8 cellular contexts compared by ENCODE assay signal in the genomic region with DNA sequence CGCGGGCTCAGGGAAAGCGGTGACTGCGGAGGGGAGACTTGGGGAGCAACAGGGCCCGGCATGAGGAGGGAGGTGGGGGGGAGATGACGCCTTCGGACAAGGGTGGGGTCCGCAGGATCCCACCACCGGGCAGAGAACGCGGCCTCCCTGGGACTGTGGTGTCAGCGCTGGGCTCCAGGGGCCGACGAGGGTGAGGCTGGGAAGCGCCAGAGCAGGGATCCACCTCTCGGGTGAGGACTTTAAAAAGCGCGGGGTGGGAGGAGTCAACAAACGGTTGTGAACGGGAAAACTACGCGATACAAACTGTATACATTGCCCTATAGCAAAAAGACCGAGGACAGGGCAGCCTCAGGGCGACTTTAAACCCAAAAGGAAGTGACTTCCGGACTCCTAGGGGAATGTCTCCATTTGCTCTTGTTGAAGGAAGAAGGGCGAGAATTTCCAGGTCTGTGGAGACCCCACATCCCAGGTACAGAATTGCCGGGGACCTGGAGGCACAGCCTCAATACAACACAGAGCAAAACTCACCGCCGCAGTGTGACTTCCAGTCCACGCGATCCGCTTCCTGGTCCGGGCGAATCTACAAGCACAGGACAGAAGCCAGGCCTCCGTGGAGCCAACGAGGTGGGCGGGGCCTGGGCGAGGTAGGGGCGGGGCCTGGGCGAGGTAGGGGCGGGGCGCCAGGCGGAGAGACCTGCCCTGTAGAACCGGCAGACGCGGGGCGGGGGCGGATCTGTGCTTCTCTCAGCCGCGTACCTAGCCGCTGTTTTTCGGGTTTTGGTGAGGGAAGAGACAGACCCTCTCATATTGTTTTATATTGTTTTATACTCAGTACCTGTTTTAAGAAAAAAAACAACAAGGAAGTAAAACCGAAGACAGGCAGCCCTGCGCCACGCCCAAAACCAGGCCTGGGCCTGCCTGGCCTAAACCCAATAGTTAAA. TPM values are rescaled to one million over a fixed set of nuclear protein-coding genes. Genes with fewer than 3 reads are reported as not detected.
DNase-seq lines count a peak whose midpoint lies in the region; ATAC-seq, FAIRE-seq and TF ChIP-seq lines count a peak whose summit lies in the region.

A gene (minus strand): TSS at position 588 of the 941 bp plus-strand sequence. CDS start 5,555 bp downstream, outside the sequence.

- intact Hi-C loops in activated T-helper 2 cell treated with anti-CD3 and anti-CD28 coated beads, Interferon-gamma antibody, Interleukin-2, Interleukin-4, amounts not matched to agents 10 μg/mL and 5 μg/mL and 100 μg/mL, durations not matched to agents 14 hours and 24 hours and 36 hours (cut with micrococcal nuclease) = loop anchor here (2.0 kb wide), 3 partner anchors 20 to 40 kb away; a partner anchor contains a TSS

- peaks cover 32% of the 10 kb centered on the region for H3K36me3 Mint-ChIP-seq in activated T-helper 2 cell treated with anti-CD3 and anti-CD28 coated beads, Interferon-gamma antibody, Interleukin-2, Interleukin-4, amounts not matched to agents 10 μg/mL and 5 μg/mL and 100 μg/mL, durations not matched to agents 14 hours and 24 hours and 36 hours (ENCODE audit: low read depth)
- peaks cover 6% of the 10 kb centered on the region for H3K36me3 Mint-ChIP-seq in natural killer cell treated with Interleukin-12 subunit alpha and Interleukin-12 subunit beta and Interleukin-15 and Interleukin-18, amount 100 ng/mL, for 72 hours

- no peak for TF ChIP-seq CTCF in fibroblast of mammary gland (conservative IDR thresholded peaks at IDR 0.05; ENCODE audit: control insufficient read depth, insufficient read depth, low read depth, low read length)

- peak within 1 kb of the TSS; percentile 70 for H3K4me3 ChIP-seq in fibroblast of mammary gland (ENCODE audit: control insufficient read depth, low read depth, low read length)

- no peaks in the 10 kb centered on the region for H3K9me3 Mint-ChIP-seq in activated T-helper 2 cell treated with anti-CD3 and anti-CD28 coated beads, Interferon-gamma antibody, Interleukin-2, Interleukin-4, amounts not matched to agents 10 μg/mL and 5 μg/mL and 100 μg/mL, durations not matched to agents 14 hours and 24 hours and 36 hours
- H3K9me3 Mint-ChIP-seq in natural killer cell treated with Interleukin-12 subunit alpha and Interleukin-12 subunit beta and Interleukin-15 and Interleukin-18, amount 100 ng/mL, for 72 hours = no peaks in the 10 kb centered on the region

- no peak for FAIRE-seq in RCC 7860 (lab: Jason Lieb, UNC)

- H3K27me3 Mint-ChIP-seq in activated T-helper 2 cell treated with anti-CD3 and anti-CD28 coated beads, Interferon-gamma antibody, Interleukin-2, Interleukin-4, amounts not matched to agents 10 μg/mL and 5 μg/mL and 100 μg/mL, durations not matched to agents 14 hours and 24 hours and 36 hours (ENCODE audit: low read depth) = no peaks in the 10 kb centered on the region
- H3K27me3 Mint-ChIP-seq in natural killer cell treated with Interleukin-12 subunit alpha and Interleukin-12 subunit beta and Interleukin-15 and Interleukin-18, amount 100 ng/mL, for 72 hours = no peaks in the 10 kb centered on the region

- H3K4me3 Mint-ChIP-seq in activated T-helper 2 cell treated with anti-CD3 and anti-CD28 coated beads, Interferon-gamma antibody, Interleukin-2, Interleukin-4, amounts not matched to agents 10 μg/mL and 5 μg/mL and 100 μg/mL, durations not matched to agents 14 hours and 24 hours and 36 hours (ENCODE audit: low read depth) = peak within 1 kb of the TSS; percentile 92
- H3K4me3 Mint-ChIP-seq in natural killer cell treated with Interleukin-12 subunit alpha and Interleukin-12 subunit beta and Interleukin-15 and Interleukin-18, amount 100 ng/mL, for 72 hours = peak within 1 kb of the TSS; percentile 85

- H3K4me1 Mint-ChIP-seq in activated T-helper 2 cell treated with anti-CD3 and anti-CD28 coated beads, Interferon-gamma antibody, Interleukin-2, Interleukin-4, amounts not matched to agents 10 μg/mL and 5 μg/mL and 100 μg/mL, durations not matched to agents 14 hours and 24 hours and 36 hours (ENCODE audit: low read depth) = peaks cover 21% of the 10 kb centered on the region
- H3K4me1 Mint-ChIP-seq in natural killer cell treated with Interleukin-12 subunit alpha and Interleukin-12 subunit beta and Interleukin-15 and Interleukin-18, amount 100 ng/mL, for 72 hours (ENCODE audit: low read depth in 2 of 2) = peaks cover 23 to 30% of the 10 kb centered on the region in 2 donors

- DNase-seq in COLO668 (lab: John Stamatoyannopoulos, UW; ENCODE audit: unreplicated experiment) (peak; percentile 86), HUDEP-2 (lab: John Stamatoyannopoulos, UW; ENCODE audit: unreplicated experiment in 76 of 76) (peak in 75 of 76 experiments; percentile 23 to 96 (median 87)), RCC 7860 (ENCODE audit: low spot score) (peak; percentile 65), fibroblast of mammary gland (ENCODE audit: low read depth) (peak; percentile 75)
- peak; percentile 81 for DNase-seq in activated T-helper 2 cell treated with anti-CD3 and anti-CD28 coated beads, Interferon-gamma antibody, Interleukin-2, Interleukin-4, amounts not matched to agents 10 μg/mL and 5 μg/mL and 100 μg/mL, durations not matched to agents 14 hours and 24 hours and 36 hours (ENCODE audit: low spot score)
- DNase-seq in natural killer cell treated with Interleukin-12 subunit alpha and Interleukin-12 subunit beta and Interleukin-15 and Interleukin-18, amount 100 ng/mL, for 72 hours (ENCODE audit: low spot score) = peak; percentile 87
- peak; percentile 36 to 89 (median 83) for DNase-seq in stimulated activated naive CD4-positive, alpha-beta T cell (lab: John Stamatoyannopoulos, UW)

- peak; percentile 83 for ATAC-seq in GM21360 (IDR thresholded peaks at IDR 0.05; ENCODE audit: unreplicated experiment)
- ATAC-seq in natural killer cell treated with Interleukin-12 subunit alpha and Interleukin-12 subunit beta and Interleukin-15 and Interleukin-18, amount 100 ng/mL, for 72 hours = peak; percentile 100

- H3K27ac Mint-ChIP-seq in activated T-helper 2 cell treated with anti-CD3 and anti-CD28 coated beads, Interferon-gamma antibody, Interleukin-2, Interleukin-4, amounts not matched to agents 10 μg/mL and 5 μg/mL and 100 μg/mL, durations not matched to agents 14 hours and 24 hours and 36 hours = peak within 1 kb of the TSS; percentile 90
- peak within 1 kb of the TSS; percentile 77 to 89 for H3K27ac Mint-ChIP-seq in natural killer cell treated with Interleukin-12 subunit alpha and Interleukin-12 subunit beta and Interleukin-15 and Interleukin-18, amount 100 ng/mL, for 72 hours

RNA-seq across cellular contexts. Expression of the gene that starts here (rescaled TPM):
- 5.0 and 6.1 TPM in 2 replicates for total RNA-seq in activated T-helper 2 cell treated with anti-CD3 and anti-CD28 coated beads, Interferon-gamma antibody, Interleukin-2, Interleukin-4, amounts not matched to agents 10 μg/mL and 5 μg/mL and 100 μg/mL, durations not matched to agents 14 hours and 24 hours and 36 hours
- total RNA-seq in natural killer cell treated with Interleukin-12 subunit alpha and Interleukin-12 subunit beta and Interleukin-15 and Interleukin-18, amount 100 ng/mL, for 72 hours = 1 to 10 TPM; 5.3 to 6.5 TPM

Comparison
In these comparisons a context has a peak if more than half of its experiments do, and no peak if none do; other contexts are left out.
1. Peak in every context shown above with its lines: DNase-seq, ATAC-seq and H3K4me3 ChIP-seq.